8 cellular contexts compared by ENCODE assay signal in genomic region chr19:10655457-10656312, GRCh38. TPM values are rescaled to one million over a fixed set of nuclear protein-coding genes. Genes with fewer than 3 reads are reported as not detected.
DNase-seq lines count a peak whose midpoint lies in the region; ATAC-seq and TF ChIP-seq lines count a peak whose summit lies in the region.

No MANE protein-coding gene starts in this region.

- peak overlapping the region; percentile 95 for H3K27ac ChIP-seq in VCaP

- peak overlapping the region; percentile 83 for H3K4me3 Mint-ChIP-seq in progenitor cell of endocrine pancreas (ENCODE audit: low read depth)

- ATAC-seq in GM18909 (IDR thresholded peaks at IDR 0.05; ENCODE audit: poor library complexity, unreplicated experiment) (no peak), GM21515 (IDR thresholded peaks at IDR 0.05; ENCODE audit: unreplicated experiment) (no peak)

- H3K4me1 Mint-ChIP-seq in progenitor cell of endocrine pancreas (ENCODE audit: low read depth), result peaks cover 27% of the 10 kb centered on the region

- peak overlapping the region; percentile 98 for H3K27ac Mint-ChIP-seq in progenitor cell of endocrine pancreas

- TF ChIP-seq CTCF in VCaP (conservative IDR thresholded peaks at IDR 0.05), result 0 out of 2 replicates have a peak, but pooled peaks have one; percentile 10
- peak; percentile 7 for TF ChIP-seq CTCF in fibroblast of villous mesenchyme (IDR thresholded peaks at IDR 0.05; ENCODE audit: insufficient read depth, low read depth, low read length)
- no peak for TF ChIP-seq CTCF in progenitor cell of endocrine pancreas (IDR thresholded peaks at IDR 0.05; ENCODE audit: unreplicated experiment)

- DNase-seq in COLO668 (lab: John Stamatoyannopoulos, UW; ENCODE audit: unreplicated experiment), result peak; percentile 47
- peak; percentile 26 for DNase-seq in HK-2 (ENCODE audit: unreplicated experiment)
- DNase-seq in fibroblast of villous mesenchyme (ENCODE audit: low read depth), result peak; percentile 49
- no peak for DNase-seq in progenitor cell of endocrine pancreas (ENCODE audit: low spot score, unreplicated experiment)
- DNase-seq in central memory CD4-positive, alpha-beta T cell, result no peak

- peaks cover 23% of the 10 kb centered on the region for H3K36me3 Mint-ChIP-seq in progenitor cell of endocrine pancreas (ENCODE audit: insufficient read depth)

- H3K9me3 Mint-ChIP-seq in progenitor cell of endocrine pancreas (ENCODE audit: low read depth), result no peaks in the 10 kb centered on the region

- no peaks in the 10 kb centered on the region for H3K27me3 Mint-ChIP-seq in progenitor cell of endocrine pancreas

- peak overlapping the region; percentile 97 for H3K4me3 ChIP-seq in fibroblast of villous mesenchyme (ENCODE audit: low read depth, low read length)

RNA-seq across cellular contexts. Expression of gene ILF3, which starts 1.5 kb away (rescaled TPM):
- total RNA-seq in fibroblast of villous mesenchyme (121 and 136 TPM in 2 replicates), progenitor cell of endocrine pancreas (761 and 784 TPM in 2 replicates)

RNA-seq across cellular contexts. Expression of gene SLC44A2, which starts 30.3 kb away (rescaled TPM):
- total RNA-seq in fibroblast of villous mesenchyme (81.8 and 88.5 TPM in 2 replicates), progenitor cell of endocrine pancreas (159 and 164 TPM in 2 replicates)

RNA-seq across cellular contexts. Expression of gene QTRT1, which starts 45.6 kb away (rescaled TPM):
- total RNA-seq in fibroblast of villous mesenchyme (20.6 and 25.5 TPM in 2 replicates), progenitor cell of endocrine pancreas (53.9 and 59.3 TPM in 2 replicates)

Comparison
In these comparisons a context has a peak if more than half of its experiments do, and no peak if none do; other contexts are left out.
1. DNase-seq: peak in COLO668 (single experiment), HK-2 (single experiment) and fibroblast of villous mesenchyme (single experiment); none in progenitor cell of endocrine pancreas (single experiment) and central memory CD4-positive, alpha-beta T cell (single experiment).